Comparison of ENCODE assay signal across 18 cellular contexts in the genomic region with DNA sequence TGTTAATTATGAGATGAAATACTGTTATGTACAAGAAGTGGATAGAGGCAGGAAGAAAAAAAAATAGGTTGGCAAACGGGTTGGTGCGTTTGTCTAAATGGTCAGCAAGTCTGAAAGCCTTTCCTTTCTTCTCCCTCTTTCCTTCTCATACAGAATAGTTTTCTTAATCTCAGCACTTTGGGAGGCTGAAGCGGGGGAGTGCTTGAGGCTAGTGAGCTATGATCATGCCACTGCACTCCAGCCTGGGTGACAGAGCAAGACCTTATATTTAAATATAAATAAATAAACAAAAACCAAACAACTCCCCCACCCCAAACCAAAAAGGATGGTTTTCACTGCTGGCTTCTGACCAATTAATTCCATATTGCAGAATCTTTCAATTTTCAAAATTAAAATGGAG.
DNase-seq lines count a peak whose midpoint lies in the region; ATAC-seq and TF ChIP-seq lines count a peak whose summit lies in the region.
"Had no signal": no experiment of that assay in that cellular context is flagged by ENCODE, and none has a peak within 500 bp of the region (broad histone marks: within the 10 kb centered on the region; RNA-seq: fewer than 3 reads in every experiment).

No MANE protein-coding gene starts in this region.

- TF ChIP-seq POLR2A in body of pancreas (IDR thresholded peaks at IDR 0.05), result no peak

- peaks cover 51% of the 10 kb centered on the region for H3K36me3 ChIP-seq in left ventricle myocardium inferior
- peaks cover 0 to 2% of the 10 kb centered on the region in 2 donors for H3K36me3 ChIP-seq in body of pancreas (replicated peaks in 1 of 2; ENCODE audit: insufficient read depth in 1 of 2, low read depth in 2 of 2)

- peaks cover 46% of the 10 kb centered on the region for H3K4me1 ChIP-seq in left ventricle myocardium inferior
- peaks cover 5% of the 10 kb centered on the region for H3K4me1 ChIP-seq in body of pancreas
- H3K4me1 ChIP-seq: Caco-2 had no signal

- ATAC-seq in Right ventricle myocardium superior (ENCODE audit: poor library complexity) (no peak), body of pancreas (no peak)
- no peak for ATAC-seq in effector memory CD8-positive, alpha-beta T cell (replicated peaks)
- ATAC-seq in natural killer cell treated with Interleukin-12 subunit alpha and Interleukin-12 subunit beta and Interleukin-15 and Interleukin-18, amount 100 ng/mL, for 72 hours, result no peak
- ATAC-seq: K562, PC-3 had no signal

- H3K27me3 ChIP-seq in left ventricle myocardium inferior (ENCODE audit: low read depth) (no peaks in the 10 kb centered on the region), body of pancreas (no peaks in the 10 kb centered on the region)

- 75 to 88% methylated on average over 3 of the region's 3 CpGs for whole genome bisulfite sequencing in body of pancreas, 2 donors

- H3K27ac ChIP-seq in left ventricle myocardium inferior (replicated peaks) (peak overlapping the region; percentile 80), body of pancreas (no peak overlapping the region)
- H3K27ac ChIP-seq: RWPE1 had no signal

- no peak for TF ChIP-seq CTCF in left ventricle myocardium inferior (IDR thresholded peaks at IDR 0.05; ENCODE audit: borderline replicate concordance)
- no peak for TF ChIP-seq CTCF in body of pancreas (IDR thresholded peaks at IDR 0.05)

- H3K27ac Mint-ChIP-seq in effector memory CD8-positive, alpha-beta T cell, result peak overlapping the region; percentile 56 to 83
- peak overlapping the region; percentile 76 to 82 for H3K27ac Mint-ChIP-seq in natural killer cell treated with Interleukin-12 subunit alpha and Interleukin-12 subunit beta and Interleukin-15 and Interleukin-18, amount 100 ng/mL, for 72 hours

- no peak overlapping the region for H3K4me3 Mint-ChIP-seq in effector memory CD8-positive, alpha-beta T cell
- H3K4me3 Mint-ChIP-seq in natural killer cell treated with Interleukin-12 subunit alpha and Interleukin-12 subunit beta and Interleukin-15 and Interleukin-18, amount 100 ng/mL, for 72 hours, result no peak overlapping the region
- H3K4me3 Mint-ChIP-seq: CD14-positive monocyte had no signal

- intact Hi-C loops in left ventricle myocardium inferior (cut with micrococcal nuclease) (no loop called here), Right ventricle myocardium superior (cut with DNase I) (loop anchor here (10.0 kb wide), 1 partner anchor 47 kb away; no protein-coding TSS in a partner anchor), body of pancreas (cut with DNase I) (no loop called here)

- H3K9me3 Mint-ChIP-seq in effector memory CD8-positive, alpha-beta T cell, result no peaks in the 10 kb centered on the region
- H3K9me3 Mint-ChIP-seq in natural killer cell treated with Interleukin-12 subunit alpha and Interleukin-12 subunit beta and Interleukin-15 and Interleukin-18, amount 100 ng/mL, for 72 hours, result no peaks in the 10 kb centered on the region

- DNase-seq in left ventricle myocardium inferior (no peak), Right ventricle myocardium superior (no peak), activated gamma-delta T cell treated with Interleukin-2 at 50 U/mL for 16 hours (no peak), dermis blood vessel endothelial cell (no peak), body of pancreas (no peak)
- no peak for DNase-seq in effector memory CD8-positive, alpha-beta T cell
- DNase-seq in natural killer cell treated with Interleukin-12 subunit alpha and Interleukin-12 subunit beta and Interleukin-15 and Interleukin-18, amount 100 ng/mL, for 72 hours (ENCODE audit: low spot score), result no peak
- DNase-seq: Caco-2, EL, MV-4-11, NCI-H1417 treated with DMSO at 0.1 percent for 48 hours, NCI-H2029, NCI-H2171 treated with DMSO at 0.1 percent for 48 hours, NCI-H748 treated with DMSO at 0.1 percent for 48 hours, PC-3 had no signal

- H3K27me3 Mint-ChIP-seq in effector memory CD8-positive, alpha-beta T cell, result no peaks in the 10 kb centered on the region
- no peaks in the 10 kb centered on the region for H3K27me3 Mint-ChIP-seq in natural killer cell treated with Interleukin-12 subunit alpha and Interleukin-12 subunit beta and Interleukin-15 and Interleukin-18, amount 100 ng/mL, for 72 hours

- no peak overlapping the region for H3K4me3 ChIP-seq in left ventricle myocardium inferior
- no peak overlapping the region for H3K4me3 ChIP-seq in body of pancreas
- H3K4me3 ChIP-seq: K562 had no signal

- peaks cover 11 to 35% of the 10 kb centered on the region in 2 donors for H3K4me1 Mint-ChIP-seq in effector memory CD8-positive, alpha-beta T cell (ENCODE audit: low read depth in 2 of 2)
- peaks cover 49% of the 10 kb centered on the region in 2 donors for H3K4me1 Mint-ChIP-seq in natural killer cell treated with Interleukin-12 subunit alpha and Interleukin-12 subunit beta and Interleukin-15 and Interleukin-18, amount 100 ng/mL, for 72 hours (ENCODE audit: low read depth in 2 of 2)

- peaks cover 44% of the 10 kb centered on the region for H3K36me3 Mint-ChIP-seq in effector memory CD8-positive, alpha-beta T cell (ENCODE audit: insufficient read depth)
- H3K36me3 Mint-ChIP-seq in natural killer cell treated with Interleukin-12 subunit alpha and Interleukin-12 subunit beta and Interleukin-15 and Interleukin-18, amount 100 ng/mL, for 72 hours, result peaks cover 14% of the 10 kb centered on the region

- H3K9me3 ChIP-seq in left ventricle myocardium inferior (replicated peaks), result no peaks in the 10 kb centered on the region
- H3K9me3 ChIP-seq in body of pancreas, result no peaks in the 10 kb centered on the region
- H3K9me3 ChIP-seq: Caco-2 had no signal
